Comparison of ENCODE assay signal across 9 cellular contexts in the genomic region with DNA sequence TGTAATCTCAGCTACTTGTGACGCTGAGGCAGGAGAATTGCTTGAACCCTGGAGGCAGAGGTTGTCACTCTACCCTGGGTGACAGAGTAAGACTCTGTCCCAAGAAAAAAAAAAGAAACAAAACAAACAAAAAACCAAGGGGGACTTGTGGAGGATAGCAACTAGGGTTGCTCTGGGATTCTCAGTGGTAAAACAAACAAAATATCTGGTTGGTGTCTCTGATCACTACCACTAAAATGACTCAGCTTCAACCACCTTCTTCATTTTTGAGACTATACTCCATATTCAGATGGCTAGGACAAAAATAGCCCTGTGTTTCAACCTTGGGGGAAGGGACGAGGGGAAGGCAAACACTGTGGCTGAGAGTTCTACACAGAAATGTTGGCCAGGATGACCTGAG.
DNase-seq lines count a peak whose midpoint lies in the region; ATAC-seq and TF ChIP-seq lines count a peak whose summit lies in the region.
"Had no signal": no experiment of that assay in that cellular context is flagged by ENCODE, and none has a peak within 500 bp of the region (broad histone marks: within the 10 kb centered on the region; RNA-seq: fewer than 3 reads in every experiment).

No MANE protein-coding gene starts in this region.

- no peaks in the 10 kb centered on the region for H3K36me3 ChIP-seq in thyroid gland

- peak overlapping the region in 6 of 7 donors; percentile 16 to 76 (median 56) for H3K27ac Mint-ChIP-seq in CD14-positive monocyte
- no peak overlapping the region for H3K27ac Mint-ChIP-seq in effector memory CD8-positive, alpha-beta T cell

- H3K4me3 ChIP-seq in thyroid gland (replicated peaks in 1 of 3) = no peak overlapping the region

- peaks cover 0 to 3% (median 0%) of the 10 kb centered on the region in 7 donors for H3K9me3 Mint-ChIP-seq in CD14-positive monocyte
- H3K9me3 Mint-ChIP-seq in effector memory CD8-positive, alpha-beta T cell = no peaks in the 10 kb centered on the region

- H3K4me1 ChIP-seq in thyroid gland = peaks cover 0 to 8% of the 10 kb centered on the region in 2 donors

- in situ Hi-C loops in SK-MEL-5 (cut with HindIII; ENCODE audit: low pct_unique_long_range_greater_than_20kb, low sequenced_read_pairs) = no loop called here

- peak overlapping the region in 1 of 3 donors; percentile 34 for H3K27ac ChIP-seq in thyroid gland

- H3K36me3 Mint-ChIP-seq in CD14-positive monocyte = no peaks in the 10 kb centered on the region
- H3K36me3 Mint-ChIP-seq in effector memory CD8-positive, alpha-beta T cell (ENCODE audit: insufficient read depth) = no peaks in the 10 kb centered on the region

- TF ChIP-seq CTCF in CD14-positive monocyte (IDR thresholded peaks at IDR 0.05) = no peak
- TF ChIP-seq CTCF in thyroid gland (IDR thresholded peaks at IDR 0.05) = no peak

- DNase-seq in CD14-positive monocyte (ENCODE audit: low spot score) = no peak
- DNase-seq in SK-MEL-5 (ENCODE audit: low read depth, low spot score) = peak; percentile 25
- no peak for DNase-seq in thyroid gland
- DNase-seq in cortex of kidney (lab: John Stamatoyannopoulos, UW) = no peak
- no peak for DNase-seq in effector memory CD8-positive, alpha-beta T cell
- DNase-seq in activated gamma-delta T cell treated with Interleukin-2 at 50 U/mL for 16 hours = no peak
- DNase-seq: DMS 273 treated with DMSO at 0.1 percent for 48 hours had no signal

- H3K4me1 Mint-ChIP-seq in CD14-positive monocyte = peaks cover 6% of the 10 kb centered on the region
- H3K4me1 Mint-ChIP-seq in effector memory CD8-positive, alpha-beta T cell (ENCODE audit: low read depth in 2 of 2) = peaks cover 10 to 14% of the 10 kb centered on the region in 2 donors

- TF ChIP-seq POLR2A in thyroid gland (IDR thresholded peaks at IDR 0.05) = no peak

- WGBS in thyroid gland, 2 donors = 77 to 88% methylated on average over 2 of the region's 2 CpGs

- no peak overlapping the region for H3K4me3 Mint-ChIP-seq in CD14-positive monocyte
- no peak overlapping the region for H3K4me3 Mint-ChIP-seq in effector memory CD8-positive, alpha-beta T cell

- intact Hi-C loops in CD14-positive monocyte (cut with micrococcal nuclease) = no loop called here
- intact Hi-C loops in thyroid gland (cut with DNase I) = no loop called here

- H3K27me3 ChIP-seq in thyroid gland = no peaks in the 10 kb centered on the region

- no peaks in the 10 kb centered on the region for H3K9me3 ChIP-seq in thyroid gland

- ATAC-seq in GM19324 (IDR thresholded peaks at IDR 0.05; ENCODE audit: low FRiP score, unreplicated experiment) (peak; percentile 81), HG03045 (IDR thresholded peaks at IDR 0.05; ENCODE audit: unreplicated experiment) (peak; percentile 91)
- ATAC-seq in effector memory CD8-positive, alpha-beta T cell (replicated peaks) = no peak

- peaks cover 0 to 1% (median 0%) of the 10 kb centered on the region in 3 donors for H3K27me3 Mint-ChIP-seq in CD14-positive monocyte (ENCODE audit: low read depth in 3 of 3)
- H3K27me3 Mint-ChIP-seq in effector memory CD8-positive, alpha-beta T cell = no peaks in the 10 kb centered on the region

Comparison
In these comparisons a context has a peak if more than half of its experiments do, and no peak if none do; other contexts are left out.
1. H3K27ac Mint-ChIP-seq: peak in CD14-positive monocyte (6 of 7); none in effector memory CD8-positive, alpha-beta T cell (0 of 2).